In genomic region chr5:82754347-82754746, GRCh38 we compare ENCODE assay signal across 17 cellular contexts.
DNase-seq lines count a peak whose midpoint lies in the region; ATAC-seq and TF ChIP-seq lines count a peak whose summit lies in the region.
"Had no signal": no experiment of that assay in that cellular context is flagged by ENCODE, and none has a peak within 500 bp of the region (broad histone marks: within the 10 kb centered on the region; RNA-seq: fewer than 3 reads in every experiment).

No MANE protein-coding gene starts in this region.

- no peak overlapping the region for H2AFZ ChIP-seq in PC-3 (ENCODE audit: low read length)
- H2AFZ ChIP-seq: GM23248 had no signal

- ATAC-seq in GM18498 (IDR thresholded peaks at IDR 0.05; ENCODE audit: unreplicated experiment) (peak; percentile 5), GM18907 (IDR thresholded peaks at IDR 0.05; ENCODE audit: unreplicated experiment) (peak; percentile 26), HG02852 (IDR thresholded peaks at IDR 0.05; ENCODE audit: unreplicated experiment) (peak; percentile 4), PC-3 (peak; percentile 92), natural killer cell (no peak), HG03442 (IDR thresholded peaks at IDR 0.05; ENCODE audit: unreplicated experiment) (no peak)

- H3K4me1 ChIP-seq in PC-3 (ENCODE audit: insufficient read depth, low read length) = peaks cover 20% of the 10 kb centered on the region
- no peaks in the 10 kb centered on the region for H3K4me1 ChIP-seq in colonic mucosa

- CTCF ChIA-PET in PC-3 (lab: Charles Lee) = no interaction called here

- no TSS peak for BruUV-seq in PC-3 (replicated peaks; lab: Mats Ljungman, UMichigan)

- H3K27me3 ChIP-seq in PC-3 (ENCODE audit: low read length) (no peaks in the 10 kb centered on the region), colonic mucosa (no peaks in the 10 kb centered on the region)
- H3K27me3 ChIP-seq: BLaER1 treated with 17β-estradiol and CSF1 and Interleukin-3, amounts not matched to agents 10 nM and 100 nM had no signal

- peak overlapping the region; percentile 61 for H3K27ac ChIP-seq in PC-3 (ENCODE audit: low read length)
- H3K27ac ChIP-seq in colonic mucosa = no peak overlapping the region
- H3K27ac ChIP-seq: GM23248, HL-60 had no signal

- DNase-seq in PC-3 = peak; percentile 75
- no peak for DNase-seq in colonic mucosa
- no peak for DNase-seq in natural killer cell
- DNase-seq in stimulated activated naive CD4-positive, alpha-beta T cell treated with Interleukin-2 at 50 U/mL for 16 hours (lab: John Stamatoyannopoulos, UW) = no peak
- DNase-seq: ACHN; Calu3; CD4-positive, alpha-beta T cell; DMS 273 treated with DMSO at 0.1 percent for 48 hours; DMS79 treated with DMSO at 0.1 percent for 48 hours; EL; GM23248 had no signal

- H3K4me1 Mint-ChIP-seq in natural killer cell = peaks cover 2 to 7% of the 10 kb centered on the region in 2 donors

- H3K9me3 Mint-ChIP-seq in natural killer cell = peaks cover 0 to 3% of the 10 kb centered on the region in 2 donors
- H3K9me3 Mint-ChIP-seq: CD4-positive, alpha-beta T cell had no signal

- H3F3A ChIP-seq in PC-3 (ENCODE audit: low read length, unreplicated experiment) = no peaks in the 10 kb centered on the region

- H3K36me3 Mint-ChIP-seq in natural killer cell = no peaks in the 10 kb centered on the region

- H3K4me2 ChIP-seq in PC-3 (ENCODE audit: low read length) = peak overlapping the region; percentile 53

- intact Hi-C loops in PC-3 (cut with micrococcal nuclease) (loop anchor here (1.0 to 5.0 kb wide), 2 partner anchors 19 to 112 kb away; no protein-coding TSS in a partner anchor), colonic mucosa (cut with DNase I) (no loop called here), natural killer cell (cut with micrococcal nuclease) (no loop called here)

- TF ChIP-seq CTCF in PC-3 (conservative IDR thresholded peaks at IDR 0.05; ENCODE audit: low read depth, low read length) = no peak
- no peak for TF ChIP-seq CTCF in colonic mucosa (IDR thresholded peaks at IDR 0.05)
- TF ChIP-seq CTCF in natural killer cell (IDR thresholded peaks at IDR 0.05) = no peak

- no peaks in the 10 kb centered on the region for H3K27me3 Mint-ChIP-seq in natural killer cell (ENCODE audit: low read depth in 2 of 2)
- H3K27me3 Mint-ChIP-seq: CD4-positive, alpha-beta T cell had no signal

- no peaks in the 10 kb centered on the region for H4K20me1 ChIP-seq in PC-3 (ENCODE audit: low read length)
- H4K20me1 ChIP-seq: BLaER1 treated with 17β-estradiol and CSF1 and Interleukin-3, amounts not matched to agents 10 nM and 100 nM had no signal

- no peaks in the 10 kb centered on the region for H3K9me2 ChIP-seq in PC-3 (replicated peaks; ENCODE audit: low read length)

- H3K4me3 Mint-ChIP-seq in natural killer cell = no peak overlapping the region
- H3K4me3 Mint-ChIP-seq: CD4-positive, alpha-beta T cell had no signal

- no peak overlapping the region; the same call in 1 of the 2 replicates for H3K9ac ChIP-seq in PC-3 (ENCODE audit: low read length)
- no peak overlapping the region for H3K9ac ChIP-seq in colonic mucosa (ENCODE audit: low read depth in 2 of 2, low read length in 2 of 2)
- H3K9ac ChIP-seq: BLaER1 treated with 17β-estradiol and CSF1 and Interleukin-3, amounts not matched to agents 10 nM and 100 nM; GM23248 had no signal

- H3K36me3 ChIP-seq in PC-3 (ENCODE audit: low read depth, low read length) (no peaks in the 10 kb centered on the region), colonic mucosa (no peaks in the 10 kb centered on the region)
- H3K36me3 ChIP-seq: BLaER1 treated with 17β-estradiol and CSF1 and Interleukin-3, amounts not matched to agents 10 nM and 100 nM had no signal

- no peak overlapping the region; the same call in 1 of the 2 replicates for H3K4me3 ChIP-seq in PC-3 (ENCODE audit: low read length)
- no peak overlapping the region for H3K4me3 ChIP-seq in colonic mucosa
- H3K4me3 ChIP-seq: BLaER1 treated with 17β-estradiol and CSF1 and Interleukin-3, amounts not matched to agents 10 nM and 100 nM; GM23248 had no signal

- no peaks in the 10 kb centered on the region for H3K79me2 ChIP-seq in PC-3 (ENCODE audit: low read length)

- no peaks in the 10 kb centered on the region for H3K9me3 ChIP-seq in PC-3 (ENCODE audit: low read length)
- no peaks in the 10 kb centered on the region for H3K9me3 ChIP-seq in colonic mucosa

- POLR2A ChIA-PET in PC-3 (lab: Charles Lee; ENCODE audit: unreplicated experiment) = no interaction called here

- H3K27ac Mint-ChIP-seq in natural killer cell = no peak overlapping the region
- H3K27ac Mint-ChIP-seq: CD4-positive, alpha-beta T cell had no signal

Comparison
In these comparisons a context has a peak if more than half of its experiments do, and no peak if none do; other contexts are left out.
1. ATAC-seq: peak in GM18498 (single experiment), GM18907 (single experiment), HG02852 (single experiment) and PC-3 (single experiment); none in natural killer cell (0 of 3) and HG03442 (single experiment).